ENCODE assay signal across 8 cellular contexts in genomic region chr1:235199441-235199840, GRCh38. TPM values are rescaled to one million over a fixed set of nuclear protein-coding genes. Genes with fewer than 3 reads are reported as not detected.
DNase-seq lines count a peak whose midpoint lies in the region; ATAC-seq, FAIRE-seq and TF ChIP-seq lines count a peak whose summit lies in the region.

No MANE protein-coding gene starts in this region.

- DNase-seq in globus pallidus (ENCODE audit: low spot score) (peak; percentile 24), sciatic nerve (ENCODE audit: low spot score) (no peak), GM19238 (ENCODE audit: insufficient read length, low spot score) (no peak), RCC 7860 (ENCODE audit: low spot score) (no peak)

- ATAC-seq in SK-N-SH treated with all-trans-retinoic acid at 6 μM for 48 hours (peak; percentile 93), sciatic nerve (peak; percentile 75), HG02571 (IDR thresholded peaks at IDR 0.05; ENCODE audit: unreplicated experiment) (no peak), HG03521 (IDR thresholded peaks at IDR 0.05; ENCODE audit: unreplicated experiment) (no peak)

- intact Hi-C loops in sciatic nerve (cut with DNase I): no loop called here

- FAIRE-seq in RCC 7860 (lab: Jason Lieb, UNC): no peak

- peak; percentile 41 for TF ChIP-seq CTCF in GM12872 (IDR thresholded peaks at IDR 0.05; ENCODE audit: insufficient read depth, low read depth, low read length)

TF ChIP-seq in SK-N-SH treated with all-trans-retinoic acid at 6 μM for 48 hours, 23 proteins besides CTCF, POLR2A, EP300 and RAD21:
- TF ChIP-seq BACH2 (CRISPR knock-in tag; IDR thresholded peaks at IDR 0.05; ENCODE audit: borderline replicate concordance): no peak
- TF ChIP-seq SNAI2 (CRISPR knock-in tag; IDR thresholded peaks at IDR 0.05): no peak
- no peak for TF ChIP-seq CSDC2 (CRISPR knock-in tag; IDR thresholded peaks at IDR 0.05)

RNA-seq across cellular contexts. Expression of gene RBM34, which starts 38.4 kb away (rescaled TPM):
- 63.7 TPM for total RNA-seq in sciatic nerve

Comparison
In these comparisons a context has a peak if more than half of its experiments do, and no peak if none do; other contexts are left out.
1. ATAC-seq: peak in SK-N-SH treated with all-trans-retinoic acid at 6 μM for 48 hours (single experiment) and sciatic nerve (single experiment); none in HG02571 (single experiment) and HG03521 (single experiment).